ENCODE assay signal across 10 cellular contexts in genomic region chr5:17497931-17498330, GRCh38. TPM values are rescaled to one million over a fixed set of nuclear protein-coding genes. Genes with fewer than 3 reads are reported as not detected.
"Had no signal": no experiment of that assay in that cellular context is flagged by ENCODE, and none has a peak within 500 bp of the region (broad histone marks: within the 10 kb centered on the region; RNA-seq: fewer than 3 reads in every experiment).

Gene TAF11L2, plus strand, starts transcription at chr5:17498231.

RNA-seq across cellular contexts. Expression of gene TAF11L2, which starts in this region (rescaled TPM):
- total RNA-seq: OCI-LY7, PC-9, Peyer's patch, Right ventricle myocardium inferior, Right ventricle myocardium superior, RPMI7951, SJCRH30, SJSA1, SK-MEL-5 had no signal
- polyA plus RNA-seq: SK-N-SH had no signal
